ENCODE assay signal across 13 cellular contexts in the genomic region with DNA sequence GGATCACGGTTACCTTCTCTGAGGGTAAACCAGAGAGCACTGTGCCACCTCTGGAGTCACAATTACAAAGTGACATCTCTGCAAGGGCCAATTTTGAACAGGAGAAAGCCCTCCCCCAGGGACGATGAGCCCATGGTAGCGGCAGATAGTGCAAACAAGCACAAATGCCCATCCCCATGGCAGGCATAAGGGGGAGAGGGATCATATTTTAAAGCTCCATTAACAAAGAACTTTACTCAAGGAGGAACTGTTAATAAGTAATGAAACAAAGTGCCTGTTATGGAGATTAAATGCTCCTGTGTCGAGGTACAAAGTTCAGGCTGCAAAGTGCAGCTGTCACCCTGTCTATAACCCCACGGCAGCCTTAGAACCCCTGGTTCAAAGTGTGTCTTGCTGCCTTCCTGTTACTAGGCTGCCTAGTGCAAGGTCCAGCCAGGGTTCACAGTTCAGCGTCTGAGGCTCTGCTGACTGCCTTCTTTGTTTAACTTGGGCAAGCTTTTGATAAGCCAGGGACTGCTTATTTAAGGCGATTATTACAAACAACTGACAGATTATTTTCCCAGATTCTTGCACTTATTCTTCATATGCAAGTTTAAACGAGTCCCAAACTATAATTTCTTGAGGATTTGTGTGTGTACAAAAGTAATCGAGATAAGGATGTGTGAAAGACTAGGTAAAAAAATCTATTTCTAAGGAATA.
A peak's percentile ranks its signal among the peaks of the same experiment; 100 is the strongest.
DNase-seq lines count a peak whose midpoint lies in the region; ATAC-seq, FAIRE-seq and TF ChIP-seq lines count a peak whose summit lies in the region.
"Had no signal": no experiment of that assay in that cellular context is flagged by ENCODE, and none has a peak within 500 bp of the region (broad histone marks: within the 10 kb centered on the region; RNA-seq: fewer than 3 reads in every experiment).

No MANE protein-coding gene starts in this region.

- H3K9ac ChIP-seq in GM12878 (ENCODE audit: control insufficient read depth, insufficient read depth, low read length) (no peak overlapping the region), smooth muscle cell (ENCODE audit: low read depth) (no peak overlapping the region)

- POLR2A ChIA-PET in GM12878 (lab: Charles Lee), result no interaction called here

- intact Hi-C loops in GM12878 (cut with micrococcal nuclease; ENCODE audit: unreplicated experiment), result no loop called here

- H3K27ac ChIP-seq in GM12878 (ENCODE audit: control insufficient read depth, insufficient read depth) (no peak overlapping the region), smooth muscle cell (ENCODE audit: low read depth) (no peak overlapping the region)
- H3K27ac ChIP-seq: adrenal gland had no signal

- no peak for TF ChIP-seq POLR2A in GM12878 (IDR thresholded peaks at IDR 0.05; ENCODE audit: low read depth, low read length)

- CTCF ChIA-PET in GM12878 (lab: Yijun Ruan, JAX), result no interaction called here

- H3K36me3 ChIP-seq in GM12878 (ENCODE audit: control insufficient read depth in 2 of 2, insufficient read depth in 2 of 2, low read length in 1 of 2) (no peaks in the 10 kb centered on the region), smooth muscle cell (ENCODE audit: low read depth) (no peaks in the 10 kb centered on the region)
- H3K36me3 ChIP-seq: adrenal gland had no signal

- TF ChIP-seq RAD21 in GM12878 (IDR thresholded peaks at IDR 0.05; ENCODE audit: insufficient read depth, low read depth, low read length), result no peak

- no peak for TF ChIP-seq EP300 in GM12878 (IDR thresholded peaks at IDR 0.05; ENCODE audit: borderline replicate concordance in 1 of 2, control insufficient read depth in 1 of 2, low read depth in 2 of 2, low read length in 2 of 2)

- FAIRE-seq in GM12878 (lab: Jason Lieb, UNC), result no peak

- H3K4me2 ChIP-seq in GM12878 (ENCODE audit: control insufficient read depth, insufficient read depth), result no peak overlapping the region
- H3K4me2 ChIP-seq in smooth muscle cell, result no peak overlapping the region

- H3K9me3 ChIP-seq in GM12878 (replicated peaks; ENCODE audit: control insufficient read depth, insufficient read depth, low read length) (no peaks in the 10 kb centered on the region), smooth muscle cell (replicated peaks; ENCODE audit: low read depth) (no peaks in the 10 kb centered on the region)
- H3K9me3 ChIP-seq: adrenal gland had no signal

- H3K79me2 ChIP-seq in GM12878 (ENCODE audit: control insufficient read depth, insufficient read depth, low read length) (no peaks in the 10 kb centered on the region), smooth muscle cell (ENCODE audit: low read depth) (no peaks in the 10 kb centered on the region)

- WGBS in GM12878 (ENCODE audit: insufficient coverage, insufficient replicate concordance, low lambda C conversion rate, missing lambda C conversion rate), result 19% methylated on average over 9 of the region's 9 CpGs
- WGBS in smooth muscle cell (ENCODE audit: low lambda C conversion rate), result 66% methylated on average over 9 of the region's 9 CpGs

- in situ Hi-C loops in GM12878 (cut with MboI), result no loop called here

- no TSS peak for BruUV-seq in GM12878 (replicated peaks; lab: Mats Ljungman, UMichigan)

- no peaks in the 10 kb centered on the region for H3F3A ChIP-seq in smooth muscle cell (ENCODE audit: low read depth)

- peak; percentile 55 for ATAC-seq in GM12878
- ATAC-seq in left lobe of liver, result peak; percentile 89
- ATAC-seq in GM18858 (IDR thresholded peaks at IDR 0.05; ENCODE audit: unreplicated experiment), result no peak
- ATAC-seq: stimulated activated naive CD8-positive, alpha-beta T cell treated with anti-CD3 and anti-CD28 coated beads, Interleukin-15, amount 100 ng/mL, for 72 hours had no signal

- DNase-seq in NCI-H1092 treated with DMSO at 0.1 percent for 48 hours (lab: John Stamatoyannopoulos, UW) (peak; percentile 19), NCI-H1092 (lab: John Stamatoyannopoulos, UW) (no peak), GM12878 (ENCODE audit: low read depth, low spot score) (no peak), left lobe of liver (ENCODE audit: low spot score) (peak; percentile 96), smooth muscle cell (lab: John Stamatoyannopoulos, UW; ENCODE audit: unreplicated experiment) (no peak), inferior parietal cortex (ENCODE audit: extremely low spot score) (no peak), DMS79 treated with DMSO at 0.1 percent for 48 hours (lab: John Stamatoyannopoulos, UW) (no peak)
- DNase-seq: 8988T; DMS79; stimulated activated CD4-positive, alpha-beta T cell treated with anti-CD3 and anti-CD28 coated beads, Interleukin-4, amount 100 ng/mL, for 1 hour; stimulated activated naive CD8-positive, alpha-beta T cell treated with anti-CD3 and anti-CD28 coated beads, Interleukin-15, amount 100 ng/mL, for 72 hours had no signal

- no peaks in the 10 kb centered on the region for H3K4me1 ChIP-seq in GM12878 (ENCODE audit: control insufficient read depth, insufficient read depth, low read length)
- H3K4me1 ChIP-seq in smooth muscle cell (ENCODE audit: low read depth), result no peaks in the 10 kb centered on the region
- H3K4me1 ChIP-seq: adrenal gland had no signal

- H3K4me3 ChIP-seq in GM12878 (no peak overlapping the region), smooth muscle cell (no peak overlapping the region)
- H3K4me3 ChIP-seq: adrenal gland had no signal

- no peaks in the 10 kb centered on the region for H4K20me1 ChIP-seq in GM12878 (ENCODE audit: control insufficient read depth, insufficient read depth)
- no peaks in the 10 kb centered on the region for H4K20me1 ChIP-seq in smooth muscle cell (ENCODE audit: low read depth)

- peaks cover 0 to 1% of the 10 kb centered on the region in 2 experiments; a peak in 1 of 4 replicates for H3K27me3 ChIP-seq in GM12878 (replicated peaks in 1 of 2; ENCODE audit: control insufficient read depth in 2 of 2, insufficient read depth in 2 of 2, low read length in 1 of 2)
- no peaks in the 10 kb centered on the region for H3K27me3 ChIP-seq in smooth muscle cell (ENCODE audit: low read depth)
- H3K27me3 ChIP-seq: adrenal gland had no signal

- TF ChIP-seq CTCF in GM12878 (IDR thresholded peaks at IDR 0.05 in 2 of 3, conservative IDR thresholded peaks at IDR 0.05 in 1 of 3; ENCODE audit: control insufficient read depth in 2 of 3, extremely low read depth in 1 of 3, insufficient read depth in 1 of 3, low read depth in 3 of 3, low read length in 3 of 3) (no peak), smooth muscle cell (IDR thresholded peaks at IDR 0.05; ENCODE audit: borderline replicate concordance, insufficient read depth, poor library complexity, severe bottlenecking) (no peak)

- SMC1A ChIA-PET in GM12878 (lab: Charles Lee; ENCODE audit: uncharacterized antibody, unreplicated experiment), result interaction anchor here (1.1 to 1.6 kb wide), 2 partner anchors 24 to 89 kb away, joined by 3 read pairs; no protein-coding TSS in a partner anchor

- H2AFZ ChIP-seq in GM12878 (ENCODE audit: control insufficient read depth, low read depth, low read length) (no peak overlapping the region), smooth muscle cell (ENCODE audit: low read depth) (peak overlapping the region; percentile 66)

- RAD21 ChIA-PET in GM12878 (lab: Charles Lee; ENCODE audit: unreplicated experiment), result no interaction called here

TF ChIP-seq in GM12878, 131 proteins besides CTCF, POLR2A, EP300 and RAD21 (continues in another document):
- TF ChIP-seq NR2C1 (IDR thresholded peaks at IDR 0.05), result peak; percentile 64
- TF ChIP-seq, protein P1, sequence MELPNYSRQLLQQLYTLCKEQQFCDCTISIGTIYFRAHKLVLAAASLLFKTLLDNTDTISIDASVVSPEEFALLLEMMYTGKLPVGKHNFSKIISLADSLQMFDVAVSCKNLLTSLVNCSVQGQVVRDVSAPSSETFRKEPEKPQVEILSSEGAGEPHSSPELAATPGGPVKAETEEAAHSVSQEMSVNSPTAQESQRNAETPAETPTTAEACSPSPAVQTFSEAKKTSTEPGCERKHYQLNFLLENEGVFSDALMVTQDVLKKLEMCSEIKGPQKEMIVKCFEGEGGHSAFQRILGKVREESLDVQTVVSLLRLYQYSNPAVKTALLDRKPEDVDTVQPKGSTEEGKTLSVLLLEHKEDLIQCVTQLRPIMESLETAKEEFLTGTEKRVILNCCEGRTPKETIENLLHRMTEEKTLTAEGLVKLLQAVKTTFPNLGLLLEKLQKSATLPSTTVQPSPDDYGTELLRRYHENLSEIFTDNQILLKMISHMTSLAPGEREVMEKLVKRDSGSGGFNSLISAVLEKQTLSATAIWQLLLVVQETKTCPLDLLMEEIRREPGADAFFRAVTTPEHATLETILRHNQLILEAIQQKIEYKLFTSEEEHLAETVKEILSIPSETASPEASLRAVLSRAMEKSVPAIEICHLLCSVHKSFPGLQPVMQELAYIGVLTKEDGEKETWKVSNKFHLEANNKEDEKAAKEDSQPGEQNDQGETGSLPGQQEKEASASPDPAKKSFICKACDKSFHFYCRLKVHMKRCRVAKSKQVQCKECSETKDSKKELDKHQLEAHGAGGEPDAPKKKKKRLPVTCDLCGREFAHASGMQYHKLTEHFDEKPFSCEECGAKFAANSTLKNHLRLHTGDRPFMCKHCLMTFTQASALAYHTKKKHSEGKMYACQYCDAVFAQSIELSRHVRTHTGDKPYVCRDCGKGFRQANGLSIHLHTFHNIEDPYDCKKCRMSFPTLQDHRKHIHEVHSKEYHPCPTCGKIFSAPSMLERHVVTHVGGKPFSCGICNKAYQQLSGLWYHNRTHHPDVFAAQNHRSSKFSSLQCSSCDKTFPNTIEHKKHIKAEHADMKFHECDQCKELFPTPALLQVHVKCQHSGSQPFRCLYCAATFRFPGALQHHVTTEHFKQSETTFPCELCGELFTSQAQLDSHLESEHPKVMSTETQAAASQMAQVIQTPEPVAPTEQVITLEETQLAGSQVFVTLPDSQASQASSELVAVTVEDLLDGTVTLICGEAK (IDR thresholded peaks at IDR 0.05; ENCODE audit: borderline replicate concordance), result no peak
- no peak for TF ChIP-seq NFXL1 (IDR thresholded peaks at IDR 0.05; ENCODE audit: borderline replicate concordance)

Comparison
In these comparisons a context has a peak if more than half of its experiments do, and no peak if none do; other contexts are left out.
1. DNase-seq: peak in NCI-H1092 treated with DMSO at 0.1 percent for 48 hours (single experiment) and left lobe of liver (single experiment); none in NCI-H1092 (single experiment), GM12878 (single experiment), smooth muscle cell (single experiment), inferior parietal cortex (single experiment) and DMS79 treated with DMSO at 0.1 percent for 48 hours (single experiment).